ENCODE assay signal across 15 cellular contexts in the genomic region with DNA sequence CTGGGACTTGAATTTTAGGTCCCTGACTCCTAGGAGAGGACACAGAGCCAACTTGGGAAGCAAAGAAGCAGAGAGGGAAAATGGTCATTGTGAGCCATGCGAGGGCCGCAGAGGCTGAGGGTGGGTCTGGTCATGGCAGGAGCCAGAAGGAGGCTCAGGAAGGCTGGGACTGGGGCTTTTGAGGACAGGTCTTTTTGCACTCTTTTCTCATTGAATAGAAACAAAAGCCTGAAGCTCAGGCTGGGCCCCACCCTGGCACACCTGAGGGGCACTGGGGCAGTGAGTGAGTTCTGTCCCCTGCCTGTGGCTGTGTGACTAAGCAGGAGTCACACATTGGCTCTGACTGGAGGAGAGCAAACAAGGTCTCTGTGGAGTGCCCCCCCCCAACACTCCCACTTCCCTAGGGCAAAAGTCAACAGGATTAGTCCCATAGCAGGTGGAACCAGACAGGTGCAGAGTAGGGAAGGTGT. TPM values are rescaled to one million over a fixed set of nuclear protein-coding genes. Genes with fewer than 3 reads are reported as not detected.
A peak's percentile ranks its signal among the peaks of the same experiment; 100 is the strongest.
DNase-seq lines count a peak whose midpoint lies in the region; ATAC-seq, FAIRE-seq and TF ChIP-seq lines count a peak whose summit lies in the region.
"Had no signal": no experiment of that assay in that cellular context is flagged by ENCODE, and none has a peak within 500 bp of the region (broad histone marks: within the 10 kb centered on the region; RNA-seq: fewer than 3 reads in every experiment).

No MANE protein-coding gene starts in this region.

- no peak overlapping the region for H3K4me3 ChIP-seq in pancreas
- no peak overlapping the region for H3K4me3 ChIP-seq in CD8-positive, alpha-beta memory T cell (ENCODE audit: low read length)
- H3K4me3 ChIP-seq: GM23338 had no signal

- H3K36me3 ChIP-seq in pancreas = no peaks in the 10 kb centered on the region
- H3K36me3 ChIP-seq in CD8-positive, alpha-beta memory T cell (ENCODE audit: insufficient read depth, low read length) = no peaks in the 10 kb centered on the region

- H3K36me3 Mint-ChIP-seq in Calu3 (ENCODE audit: insufficient read depth, unreplicated experiment) = peaks cover 98% of the 10 kb centered on the region
- peaks cover 64% of the 10 kb centered on the region for H3K36me3 Mint-ChIP-seq in MCF 10A (ENCODE audit: insufficient read depth, unreplicated experiment)
- no peaks in the 10 kb centered on the region for H3K36me3 Mint-ChIP-seq in CD8-positive, alpha-beta memory T cell
- H3K36me3 Mint-ChIP-seq: brain; CD8-positive, alpha-beta T cell had no signal

- intact Hi-C loops in Calu3 (cut with micrococcal nuclease; ENCODE audit: unreplicated experiment) = loop anchor here (10.0 kb wide), 1 partner anchor 49 kb away; no protein-coding TSS in a partner anchor
- intact Hi-C loops in MCF 10A (cut with micrococcal nuclease) = loop anchor here (1.0 kb wide), 1 partner anchor 84 kb away; no protein-coding TSS in a partner anchor
- intact Hi-C loops in pancreas (cut with DNase I) = no loop called here

- no TSS peak for BruUV-seq in Calu3 (replicated peaks; lab: Mats Ljungman, UMichigan)
- no TSS peak for BruUV-seq in MCF 10A (replicated peaks; lab: Mats Ljungman, UMichigan)

- peak; percentile 74 to 87 (median 80) for ATAC-seq in pancreas
- ATAC-seq in stimulated activated naive CD8-positive, alpha-beta T cell treated with anti-CD3 and anti-CD28 coated beads, Interleukin-15, Interleukin-2, amounts not matched to agents 100 U/mL and 50 U/mL, for 24 hours = no peak
- ATAC-seq: CD8-positive, alpha-beta T cell; GM23338 had no signal

- H3K9me3 Mint-ChIP-seq in Calu3 (ENCODE audit: low read depth, unreplicated experiment) (no peaks in the 10 kb centered on the region), MCF 10A (ENCODE audit: unreplicated experiment) (no peaks in the 10 kb centered on the region)
- peaks cover 0 to 2% (median 0%) of the 10 kb centered on the region in 5 donors for H3K9me3 Mint-ChIP-seq in CD8-positive, alpha-beta memory T cell
- H3K9me3 Mint-ChIP-seq: activated T-cell treated with anti-CD3 and anti-CD28 coated beads, Interleukin-2, amount 50 U/mL, for 72 hours; CD8-positive, alpha-beta T cell; GM23338 had no signal

- POLR2A ChIA-PET in MCF 10A (lab: Yijun Ruan, JAX) = interaction anchor here (0.8 to 4.9 kb wide), 4 partner anchors 8 to 44 kb away, joined by 3 to 28 read pairs (median 16); no protein-coding TSS in a partner anchor
- POLR2A ChIA-PET in CD8-positive, alpha-beta memory T cell (lab: Charles Lee) = no interaction called here

- H3K4me3 Mint-ChIP-seq in Calu3 (ENCODE audit: low read depth, unreplicated experiment) = peak overlapping the region; percentile 85
- peak overlapping the region; percentile 91 for H3K4me3 Mint-ChIP-seq in MCF 10A (ENCODE audit: unreplicated experiment)
- no peak overlapping the region for H3K4me3 Mint-ChIP-seq in CD8-positive, alpha-beta memory T cell
- H3K4me3 Mint-ChIP-seq: activated T-cell treated with anti-CD3 and anti-CD28 coated beads, Interleukin-2, amount 50 U/mL, for 72 hours; brain; CD8-positive, alpha-beta T cell; GM23338 had no signal

- DNase-seq in Calu3 = no peak
- peak; percentile 98 for DNase-seq in NCI-H146 (lab: John Stamatoyannopoulos, UW)
- peak; percentile 38 for DNase-seq in MCF 10A (ENCODE audit: unreplicated experiment)
- DNase-seq in pancreas = peak in 5 of 6 donors; percentile 65 to 85 (median 80)
- DNase-seq in stimulated activated naive CD8-positive, alpha-beta T cell treated with anti-CD3 and anti-CD28 coated beads, Interleukin-15, Interleukin-2, amounts not matched to agents 100 U/mL and 50 U/mL, for 24 hours = no peak
- no peak for DNase-seq in superior temporal gyrus (ENCODE audit: extremely low spot score)
- no peak for DNase-seq in CD8-positive, alpha-beta memory T cell
- DNase-seq in AG20443 (ENCODE audit: low spot score) = no peak
- DNase-seq: activated CD4-positive, alpha-beta T cell treated with anti-CD3 and anti-CD28 coated beads for 1 hour; activated T-cell treated with anti-CD3 and anti-CD28 coated beads, Interleukin-2, amount 50 U/mL, for 72 hours; CD8-positive, alpha-beta T cell; NCI-H2227 treated with DMSO at 0.1 percent for 48 hours had no signal

- CTCF ChIA-PET in Calu3 (lab: Charles Lee) = no interaction called here
- CTCF ChIA-PET in MCF 10A (lab: Yijun Ruan, JAX) = interaction anchor here (0.6 to 8.0 kb wide), 8 partner anchors 8 to 644 kb away, joined by 3 to 70 read pairs (median 4); partner anchors contain the start of gene KRT86
- CTCF ChIA-PET in CD8-positive, alpha-beta memory T cell (lab: Charles Lee) = no interaction called here

- H3K27ac ChIP-seq in pancreas = peak overlapping the region in 2 of 4 donors; percentile 69 to 78
- no peak overlapping the region for H3K27ac ChIP-seq in CD8-positive, alpha-beta memory T cell (ENCODE audit: low read depth, low read length)

- no peaks in the 10 kb centered on the region for H3K9me3 ChIP-seq in pancreas
- no peaks in the 10 kb centered on the region for H3K9me3 ChIP-seq in CD8-positive, alpha-beta memory T cell (ENCODE audit: low read length)

- no peak for FAIRE-seq in pancreas (lab: Jason Lieb, UNC)

- H3K27ac Mint-ChIP-seq in Calu3 (ENCODE audit: unreplicated experiment) (peak overlapping the region; percentile 97), MCF 10A (ENCODE audit: low read depth, unreplicated experiment) (peak overlapping the region; percentile 91)
- H3K27ac Mint-ChIP-seq in CD8-positive, alpha-beta memory T cell = no peak overlapping the region
- H3K27ac Mint-ChIP-seq: activated T-cell treated with anti-CD3 and anti-CD28 coated beads, Interleukin-2, amount 50 U/mL, for 72 hours; brain; CD8-positive, alpha-beta T cell; GM23338 had no signal

- H3K4me1 Mint-ChIP-seq in Calu3 (ENCODE audit: low read depth, unreplicated experiment) (peaks cover 53% of the 10 kb centered on the region), MCF 10A (ENCODE audit: insufficient read depth, unreplicated experiment) (peaks cover 68% of the 10 kb centered on the region)
- H3K4me1 Mint-ChIP-seq in CD8-positive, alpha-beta memory T cell = peaks cover 0 to 2% (median 0%) of the 10 kb centered on the region in 3 donors

- no peak for TF ChIP-seq CTCF in Calu3 (IDR thresholded peaks at IDR 0.05; ENCODE audit: unreplicated experiment)
- no peak for TF ChIP-seq CTCF in MCF 10A (IDR thresholded peaks at IDR 0.05; ENCODE audit: unreplicated experiment)
- no peak for TF ChIP-seq CTCF in pancreas (IDR thresholded peaks at IDR 0.05)

- no peaks in the 10 kb centered on the region for H3K27me3 ChIP-seq in pancreas
- no peaks in the 10 kb centered on the region for H3K27me3 ChIP-seq in CD8-positive, alpha-beta memory T cell (ENCODE audit: insufficient read depth, low read length, poor library complexity, severe bottlenecking)

- 85% methylated on average over 2 of the region's 2 CpGs for WGBS in pancreas, 2 donors

- no peaks in the 10 kb centered on the region for H3K27me3 Mint-ChIP-seq in Calu3 (ENCODE audit: unreplicated experiment)
- no peaks in the 10 kb centered on the region for H3K27me3 Mint-ChIP-seq in MCF 10A (ENCODE audit: insufficient read depth, unreplicated experiment)
- H3K27me3 Mint-ChIP-seq in CD8-positive, alpha-beta memory T cell = peaks cover 31 to 45% of the 10 kb centered on the region in 2 donors

- peaks cover 13 to 33% (median 30%) of the 10 kb centered on the region in 3 donors for H3K4me1 ChIP-seq in pancreas
- no peaks in the 10 kb centered on the region for H3K4me1 ChIP-seq in CD8-positive, alpha-beta memory T cell (ENCODE audit: insufficient read depth, low read length)

RNA-seq across cellular contexts. Expression of gene KRT7, which starts 2.8 kb away (rescaled TPM):
- 2,370 and 2,828 TPM in 2 replicates for total RNA-seq in Calu3 (2022)
- 2,379 and 3,360 TPM in 2 replicates for total RNA-seq in MCF 10A (2022)
- 100 to 1,000 TPM in 3 of 6 donors, 10 to 100 TPM in 3; 57.5 to 336 (median 90.6) TPM for total RNA-seq in pancreas
- 100 to 1,000 TPM; 111 to 238 TPM for polyA plus RNA-seq in pancreas
- total RNA-seq in CD8-positive, alpha-beta memory T cell = 1 to 10 TPM; 3.2 to 5.6 TPM
- not detected for polyA plus RNA-seq in CD8-positive, alpha-beta memory T cell
- total RNA-seq: CD8-positive, alpha-beta T cell; SK-MEL-5 had no signal

RNA-seq across cellular contexts. Expression of gene KRT86, which starts 38.6 kb away (rescaled TPM):
- total RNA-seq in Calu3 (2022) (2.6 and 3.6 TPM in 2 replicates), MCF 10A (2022) (37.8 and 45.1 TPM in 2 replicates), pancreas (1 to 10 TPM in 4 of 6 donors, under 1 TPM in 2; 0.60 to 3.3 (median 1.6) TPM)
- polyA plus RNA-seq in pancreas = 1 to 10 TPM; 1.5 to 3.2 TPM
- under 1 TPM in 1 of 2 experiments, not detected in 1; 0.31 TPM for total RNA-seq in CD8-positive, alpha-beta memory T cell
- not detected for polyA plus RNA-seq in CD8-positive, alpha-beta memory T cell
- total RNA-seq: GM23338, SK-MEL-5 had no signal

RNA-seq across cellular contexts. Expression of gene KRT80, which starts 44.0 kb away (rescaled TPM):
- 32.7 and 45.5 TPM in 2 replicates for total RNA-seq in Calu3 (2022)
- 27.4 and 52.3 TPM in 2 replicates for total RNA-seq in MCF 10A (2022)
- total RNA-seq in pancreas = 10 to 100 TPM in 3 of 6 donors, 1 to 10 TPM in 3; 4.8 to 18.3 (median 9.0) TPM
- polyA plus RNA-seq in pancreas = 1 to 10 TPM; 8.1 to 9.1 TPM
- not detected for total RNA-seq in CD8-positive, alpha-beta memory T cell
- polyA plus RNA-seq in CD8-positive, alpha-beta memory T cell = not detected
- total RNA-seq: activated T-cell treated with anti-CD3 and anti-CD28 coated beads, Interleukin-2, amount 50 U/mL, for 72 hours; CD8-positive, alpha-beta T cell; GM23338 had no signal
- polyA plus RNA-seq: GM23338 had no signal

RNA-seq across cellular contexts. Expression of gene KRT81, which starts 55.5 kb away (rescaled TPM):
- total RNA-seq in Calu3 (2022) = 0.28 and 0.61 TPM in 2 replicates
- 2,023 and 2,244 TPM in 2 replicates for total RNA-seq in MCF 10A (2022)
- under 1 TPM in 2 of 6 donors, not detected in 4; 0.22 to 0.76 TPM for total RNA-seq in pancreas
- polyA plus RNA-seq in pancreas = under 1 TPM; 0.38 to 0.66 TPM
- total RNA-seq in CD8-positive, alpha-beta memory T cell = not detected
- not detected for polyA plus RNA-seq in CD8-positive, alpha-beta memory T cell
- total RNA-seq: activated T-cell treated with anti-CD3 and anti-CD28 coated beads, Interleukin-2, amount 50 U/mL, for 72 hours; CD8-positive, alpha-beta T cell; GM23338 had no signal
- polyA plus RNA-seq: GM23338 had no signal

Comparison
In these comparisons a context has a peak if more than half of its experiments do, and no peak if none do; other contexts are left out.
1. DNase-seq: peak in NCI-H146 (single experiment), MCF 10A (single experiment) and pancreas (5 of 6); none in Calu3 (single experiment), stimulated activated naive CD8-positive, alpha-beta T cell treated with anti-CD3 and anti-CD28 coated beads, Interleukin-15, Interleukin-2, amounts not matched to agents 100 U/mL and 50 U/mL, for 24 hours (single experiment), superior temporal gyrus (single experiment), CD8-positive, alpha-beta memory T cell (0 of 5) and AG20443 (single experiment).
2. H3K27ac Mint-ChIP-seq: peak in Calu3 (single experiment) and MCF 10A (single experiment); none in CD8-positive, alpha-beta memory T cell (0 of 8).
3. H3K4me3 Mint-ChIP-seq: peak in Calu3 (single experiment) and MCF 10A (single experiment); none in CD8-positive, alpha-beta memory T cell (0 of 7).
4. RNA of gene KRT7, which starts 2.8 kb away (total RNA-seq): 2,379 to 3,360 TPM in MCF 10A, 2,370 to 2,828 TPM in Calu3 and 57.5 to 336 TPM in pancreas; 3.2 to 5.6 TPM in CD8-positive, alpha-beta memory T cell; every median in the first group is over 4 times any median in the second.
5. RNA of gene KRT80, which starts 44.0 kb away (total RNA-seq): 32.7 to 45.5 TPM in Calu3, 27.4 to 52.3 TPM in MCF 10A and 4.8 to 18.3 TPM in pancreas; not detected in CD8-positive, alpha-beta memory T cell; every median in the first group is over 4 times any median in the second.
6. intact Hi-C loops: an anchor here in Calu3 (10.0 kb wide) and MCF 10A (1.0 kb wide); none called in pancreas.